ENCODE assay signal across 1 cellular context in the genomic region with DNA sequence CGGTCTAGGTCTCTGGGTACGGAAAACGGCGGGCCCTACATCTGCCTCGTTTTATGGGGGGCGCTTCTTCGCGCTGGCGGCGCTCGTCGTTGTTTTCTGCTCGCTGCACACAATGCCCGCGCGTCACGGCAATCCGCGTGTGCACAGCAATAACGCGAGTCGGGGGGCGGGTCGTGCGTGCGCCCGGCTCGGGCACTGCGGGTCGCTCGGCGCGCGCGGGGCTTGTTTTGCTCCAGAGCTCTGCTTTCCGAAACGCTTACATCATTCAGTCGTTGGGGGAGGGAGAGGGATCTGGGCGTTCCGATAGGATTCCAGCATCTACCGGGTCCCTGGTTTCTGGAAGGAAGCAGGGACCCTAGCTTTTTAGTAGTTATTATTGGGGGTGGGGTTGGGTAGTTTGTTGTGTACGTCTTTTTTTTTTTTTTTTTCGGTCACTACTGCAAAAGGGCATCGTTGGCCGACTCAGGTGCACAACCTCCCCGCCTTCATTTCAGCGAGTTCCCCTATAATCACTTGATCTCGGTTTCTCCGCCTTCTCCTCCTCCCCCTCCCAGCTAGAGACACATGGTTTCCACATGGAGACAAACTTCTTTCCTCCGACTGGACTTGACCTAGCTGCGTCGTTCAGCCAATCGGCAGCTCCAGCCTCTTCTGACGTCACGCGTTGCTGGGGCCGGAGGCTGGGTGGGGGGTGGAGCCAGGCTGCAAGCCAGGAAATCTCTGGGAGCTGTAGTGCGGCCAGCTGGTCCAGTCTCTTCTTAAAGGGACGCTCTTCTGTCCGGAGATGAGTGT.
TF ChIP-seq lines count a peak whose summit lies in the region.

No MANE protein-coding gene starts in this region.

TF ChIP-seq in HEK293, 187 proteins besides CTCF, POLR2A, EP300 and RAD21 (continued from another document and continues in another):
- TF ChIP-seq ZNF629 (tag by site-specific recombination; IDR thresholded peaks at IDR 0.05) = peak; percentile 86
- no peak for TF ChIP-seq ZNF19 (tag by site-specific recombination; IDR thresholded peaks at IDR 0.05; ENCODE audit: low read depth)
- no peak for TF ChIP-seq ZNF350 (tag by site-specific recombination; IDR thresholded peaks at IDR 0.05)
- TF ChIP-seq ZNF561 (tag by site-specific recombination; IDR thresholded peaks at IDR 0.05; ENCODE audit: borderline replicate concordance) = peak; percentile 54; the same call in 1 of the 2 replicates
- no peak for TF ChIP-seq ZFP3 (tag by site-specific recombination; IDR thresholded peaks at IDR 0.05; ENCODE audit: low read depth)
- TF ChIP-seq ZNF76 (tag by site-specific recombination; IDR thresholded peaks at IDR 0.05; ENCODE audit: borderline replicate concordance, low read depth) = peak; percentile 17; the same call in 1 of the 2 replicates
- no peak for TF ChIP-seq ZNF585B (tag by site-specific recombination; IDR thresholded peaks at IDR 0.05)
- TF ChIP-seq, protein P1, sequence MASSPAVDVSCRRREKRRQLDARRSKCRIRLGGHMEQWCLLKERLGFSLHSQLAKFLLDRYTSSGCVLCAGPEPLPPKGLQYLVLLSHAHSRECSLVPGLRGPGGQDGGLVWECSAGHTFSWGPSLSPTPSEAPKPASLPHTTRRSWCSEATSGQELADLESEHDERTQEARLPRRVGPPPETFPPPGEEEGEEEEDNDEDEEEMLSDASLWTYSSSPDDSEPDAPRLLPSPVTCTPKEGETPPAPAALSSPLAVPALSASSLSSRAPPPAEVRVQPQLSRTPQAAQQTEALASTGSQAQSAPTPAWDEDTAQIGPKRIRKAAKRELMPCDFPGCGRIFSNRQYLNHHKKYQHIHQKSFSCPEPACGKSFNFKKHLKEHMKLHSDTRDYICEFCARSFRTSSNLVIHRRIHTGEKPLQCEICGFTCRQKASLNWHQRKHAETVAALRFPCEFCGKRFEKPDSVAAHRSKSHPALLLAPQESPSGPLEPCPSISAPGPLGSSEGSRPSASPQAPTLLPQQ (tag by site-specific recombination; IDR thresholded peaks at IDR 0.05) = peak; percentile 79
- TF ChIP-seq ZNF707 (tag by site-specific recombination; IDR thresholded peaks at IDR 0.05) = no peak
- peak; percentile 89 for TF ChIP-seq SP7 (tag by site-specific recombination; IDR thresholded peaks at IDR 0.05)
- TF ChIP-seq, protein P2, sequence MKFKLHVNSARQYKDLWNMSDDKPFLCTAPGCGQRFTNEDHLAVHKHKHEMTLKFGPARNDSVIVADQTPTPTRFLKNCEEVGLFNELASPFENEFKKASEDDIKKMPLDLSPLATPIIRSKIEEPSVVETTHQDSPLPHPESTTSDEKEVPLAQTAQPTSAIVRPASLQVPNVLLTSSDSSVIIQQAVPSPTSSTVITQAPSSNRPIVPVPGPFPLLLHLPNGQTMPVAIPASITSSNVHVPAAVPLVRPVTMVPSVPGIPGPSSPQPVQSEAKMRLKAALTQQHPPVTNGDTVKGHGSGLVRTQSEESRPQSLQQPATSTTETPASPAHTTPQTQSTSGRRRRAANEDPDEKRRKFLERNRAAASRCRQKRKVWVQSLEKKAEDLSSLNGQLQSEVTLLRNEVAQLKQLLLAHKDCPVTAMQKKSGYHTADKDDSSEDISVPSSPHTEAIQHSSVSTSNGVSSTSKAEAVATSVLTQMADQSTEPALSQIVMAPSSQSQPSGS (tag by site-specific recombination; IDR thresholded peaks at IDR 0.05; ENCODE audit: low read depth) = peak; percentile 87
- TF ChIP-seq, protein P3, sequence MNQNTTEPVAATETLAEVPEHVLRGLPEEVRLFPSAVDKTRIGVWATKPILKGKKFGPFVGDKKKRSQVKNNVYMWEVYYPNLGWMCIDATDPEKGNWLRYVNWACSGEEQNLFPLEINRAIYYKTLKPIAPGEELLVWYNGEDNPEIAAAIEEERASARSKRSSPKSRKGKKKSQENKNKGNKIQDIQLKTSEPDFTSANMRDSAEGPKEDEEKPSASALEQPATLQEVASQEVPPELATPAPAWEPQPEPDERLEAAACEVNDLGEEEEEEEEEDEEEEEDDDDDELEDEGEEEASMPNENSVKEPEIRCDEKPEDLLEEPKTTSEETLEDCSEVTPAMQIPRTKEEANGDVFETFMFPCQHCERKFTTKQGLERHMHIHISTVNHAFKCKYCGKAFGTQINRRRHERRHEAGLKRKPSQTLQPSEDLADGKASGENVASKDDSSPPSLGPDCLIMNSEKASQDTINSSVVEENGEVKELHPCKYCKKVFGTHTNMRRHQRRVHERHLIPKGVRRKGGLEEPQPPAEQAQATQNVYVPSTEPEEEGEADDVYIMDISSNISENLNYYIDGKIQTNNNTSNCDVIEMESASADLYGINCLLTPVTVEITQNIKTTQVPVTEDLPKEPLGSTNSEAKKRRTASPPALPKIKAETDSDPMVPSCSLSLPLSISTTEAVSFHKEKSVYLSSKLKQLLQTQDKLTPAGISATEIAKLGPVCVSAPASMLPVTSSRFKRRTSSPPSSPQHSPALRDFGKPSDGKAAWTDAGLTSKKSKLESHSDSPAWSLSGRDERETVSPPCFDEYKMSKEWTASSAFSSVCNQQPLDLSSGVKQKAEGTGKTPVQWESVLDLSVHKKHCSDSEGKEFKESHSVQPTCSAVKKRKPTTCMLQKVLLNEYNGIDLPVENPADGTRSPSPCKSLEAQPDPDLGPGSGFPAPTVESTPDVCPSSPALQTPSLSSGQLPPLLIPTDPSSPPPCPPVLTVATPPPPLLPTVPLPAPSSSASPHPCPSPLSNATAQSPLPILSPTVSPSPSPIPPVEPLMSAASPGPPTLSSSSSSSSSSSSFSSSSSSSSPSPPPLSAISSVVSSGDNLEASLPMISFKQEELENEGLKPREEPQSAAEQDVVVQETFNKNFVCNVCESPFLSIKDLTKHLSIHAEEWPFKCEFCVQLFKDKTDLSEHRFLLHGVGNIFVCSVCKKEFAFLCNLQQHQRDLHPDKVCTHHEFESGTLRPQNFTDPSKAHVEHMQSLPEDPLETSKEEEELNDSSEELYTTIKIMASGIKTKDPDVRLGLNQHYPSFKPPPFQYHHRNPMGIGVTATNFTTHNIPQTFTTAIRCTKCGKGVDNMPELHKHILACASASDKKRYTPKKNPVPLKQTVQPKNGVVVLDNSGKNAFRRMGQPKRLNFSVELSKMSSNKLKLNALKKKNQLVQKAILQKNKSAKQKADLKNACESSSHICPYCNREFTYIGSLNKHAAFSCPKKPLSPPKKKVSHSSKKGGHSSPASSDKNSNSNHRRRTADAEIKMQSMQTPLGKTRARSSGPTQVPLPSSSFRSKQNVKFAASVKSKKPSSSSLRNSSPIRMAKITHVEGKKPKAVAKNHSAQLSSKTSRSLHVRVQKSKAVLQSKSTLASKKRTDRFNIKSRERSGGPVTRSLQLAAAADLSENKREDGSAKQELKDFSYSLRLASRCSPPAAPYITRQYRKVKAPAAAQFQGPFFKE (tag by site-specific recombination; IDR thresholded peaks at IDR 0.05; ENCODE audit: borderline replicate concordance) = no peak
- peak; percentile 81 for TF ChIP-seq BCL11B (tag by site-specific recombination; IDR thresholded peaks at IDR 0.05; ENCODE audit: low read depth)
- TF ChIP-seq GLIS2 (tag by site-specific recombination; IDR thresholded peaks at IDR 0.05) = peak; percentile 63; the same call in 1 of the 2 replicates
- TF ChIP-seq ZNF433 (tag by site-specific recombination; IDR thresholded peaks at IDR 0.05; ENCODE audit: low read depth) = no peak
- TF ChIP-seq SALL2 (tag by site-specific recombination; IDR thresholded peaks at IDR 0.05; ENCODE audit: borderline replicate concordance) = no peak
- no peak; the same call in 1 of the 2 replicates for TF ChIP-seq ZFP37 (tag by site-specific recombination; IDR thresholded peaks at IDR 0.05)
- no peak for TF ChIP-seq ZNF416 (tag by site-specific recombination; IDR thresholded peaks at IDR 0.05)
- TF ChIP-seq ZBTB8A (tag by site-specific recombination; IDR thresholded peaks at IDR 0.05) = peak; percentile 92
- TF ChIP-seq, protein P4, sequence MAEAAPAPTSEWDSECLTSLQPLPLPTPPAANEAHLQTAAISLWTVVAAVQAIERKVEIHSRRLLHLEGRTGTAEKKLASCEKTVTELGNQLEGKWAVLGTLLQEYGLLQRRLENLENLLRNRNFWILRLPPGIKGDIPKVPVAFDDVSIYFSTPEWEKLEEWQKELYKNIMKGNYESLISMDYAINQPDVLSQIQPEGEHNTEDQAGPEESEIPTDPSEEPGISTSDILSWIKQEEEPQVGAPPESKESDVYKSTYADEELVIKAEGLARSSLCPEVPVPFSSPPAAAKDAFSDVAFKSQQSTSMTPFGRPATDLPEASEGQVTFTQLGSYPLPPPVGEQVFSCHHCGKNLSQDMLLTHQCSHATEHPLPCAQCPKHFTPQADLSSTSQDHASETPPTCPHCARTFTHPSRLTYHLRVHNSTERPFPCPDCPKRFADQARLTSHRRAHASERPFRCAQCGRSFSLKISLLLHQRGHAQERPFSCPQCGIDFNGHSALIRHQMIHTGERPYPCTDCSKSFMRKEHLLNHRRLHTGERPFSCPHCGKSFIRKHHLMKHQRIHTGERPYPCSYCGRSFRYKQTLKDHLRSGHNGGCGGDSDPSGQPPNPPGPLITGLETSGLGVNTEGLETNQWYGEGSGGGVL (tag by site-specific recombination; IDR thresholded peaks at IDR 0.05) = peak; percentile 57
- peak; percentile 85 for TF ChIP-seq ZNF600 (tag by site-specific recombination; IDR thresholded peaks at IDR 0.05)
- no peak for TF ChIP-seq MEIS1 (CRISPR knock-in tag; IDR thresholded peaks at IDR 0.05; ENCODE audit: borderline replicate concordance)
- TF ChIP-seq KLF16 (tag by site-specific recombination; IDR thresholded peaks at IDR 0.05) = peak; percentile 88
- TF ChIP-seq, protein P5, sequence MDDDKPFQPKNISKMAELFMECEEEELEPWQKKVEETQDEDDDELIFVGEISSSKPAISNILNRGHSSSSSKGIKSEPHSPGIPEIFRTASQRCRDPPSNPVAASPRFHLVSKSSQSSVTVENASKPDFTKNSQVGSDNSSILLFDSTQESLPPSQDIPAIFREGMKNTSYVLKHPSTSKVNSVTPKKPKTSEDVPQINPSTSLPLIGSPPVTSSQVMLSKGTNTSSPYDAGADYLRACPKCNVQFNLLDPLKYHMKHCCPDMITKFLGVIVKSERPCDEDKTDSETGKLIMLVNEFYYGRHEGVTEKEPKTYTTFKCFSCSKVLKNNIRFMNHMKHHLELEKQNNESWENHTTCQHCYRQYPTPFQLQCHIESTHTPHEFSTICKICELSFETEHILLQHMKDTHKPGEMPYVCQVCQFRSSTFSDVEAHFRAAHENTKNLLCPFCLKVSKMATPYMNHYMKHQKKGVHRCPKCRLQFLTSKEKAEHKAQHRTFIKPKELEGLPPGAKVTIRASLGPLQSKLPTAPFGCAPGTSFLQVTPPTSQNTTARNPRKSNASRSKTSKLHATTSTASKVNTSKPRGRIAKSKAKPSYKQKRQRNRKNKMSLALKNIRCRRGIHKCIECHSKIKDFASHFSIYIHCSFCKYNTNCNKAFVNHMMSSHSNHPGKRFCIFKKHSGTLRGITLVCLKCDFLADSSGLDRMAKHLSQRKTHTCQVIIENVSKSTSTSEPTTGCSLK (tag by site-specific recombination; IDR thresholded peaks at IDR 0.05) = no peak
- no peak for TF ChIP-seq ZNF239 (tag by site-specific recombination; IDR thresholded peaks at IDR 0.05)
- peak; percentile 86 for TF ChIP-seq KLF17 (tag by site-specific recombination; IDR thresholded peaks at IDR 0.05)
- no peak for TF ChIP-seq ZNF677 (tag by site-specific recombination; IDR thresholded peaks at IDR 0.05)
- TF ChIP-seq, protein P6, sequence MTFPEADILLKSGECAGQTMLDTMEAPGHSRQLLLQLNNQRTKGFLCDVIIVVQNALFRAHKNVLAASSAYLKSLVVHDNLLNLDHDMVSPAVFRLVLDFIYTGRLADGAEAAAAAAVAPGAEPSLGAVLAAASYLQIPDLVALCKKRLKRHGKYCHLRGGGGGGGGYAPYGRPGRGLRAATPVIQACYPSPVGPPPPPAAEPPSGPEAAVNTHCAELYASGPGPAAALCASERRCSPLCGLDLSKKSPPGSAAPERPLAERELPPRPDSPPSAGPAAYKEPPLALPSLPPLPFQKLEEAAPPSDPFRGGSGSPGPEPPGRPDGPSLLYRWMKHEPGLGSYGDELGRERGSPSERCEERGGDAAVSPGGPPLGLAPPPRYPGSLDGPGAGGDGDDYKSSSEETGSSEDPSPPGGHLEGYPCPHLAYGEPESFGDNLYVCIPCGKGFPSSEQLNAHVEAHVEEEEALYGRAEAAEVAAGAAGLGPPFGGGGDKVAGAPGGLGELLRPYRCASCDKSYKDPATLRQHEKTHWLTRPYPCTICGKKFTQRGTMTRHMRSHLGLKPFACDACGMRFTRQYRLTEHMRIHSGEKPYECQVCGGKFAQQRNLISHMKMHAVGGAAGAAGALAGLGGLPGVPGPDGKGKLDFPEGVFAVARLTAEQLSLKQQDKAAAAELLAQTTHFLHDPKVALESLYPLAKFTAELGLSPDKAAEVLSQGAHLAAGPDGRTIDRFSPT (tag by site-specific recombination; IDR thresholded peaks at IDR 0.05) = peak; percentile 95
- no peak for TF ChIP-seq ZNF114 (tag by site-specific recombination; IDR thresholded peaks at IDR 0.05)
- TF ChIP-seq ZBTB48 (tag by site-specific recombination; IDR thresholded peaks at IDR 0.05) = peak; percentile 82
